ENCODE assay signal across 1 cellular context in the genomic region with DNA sequence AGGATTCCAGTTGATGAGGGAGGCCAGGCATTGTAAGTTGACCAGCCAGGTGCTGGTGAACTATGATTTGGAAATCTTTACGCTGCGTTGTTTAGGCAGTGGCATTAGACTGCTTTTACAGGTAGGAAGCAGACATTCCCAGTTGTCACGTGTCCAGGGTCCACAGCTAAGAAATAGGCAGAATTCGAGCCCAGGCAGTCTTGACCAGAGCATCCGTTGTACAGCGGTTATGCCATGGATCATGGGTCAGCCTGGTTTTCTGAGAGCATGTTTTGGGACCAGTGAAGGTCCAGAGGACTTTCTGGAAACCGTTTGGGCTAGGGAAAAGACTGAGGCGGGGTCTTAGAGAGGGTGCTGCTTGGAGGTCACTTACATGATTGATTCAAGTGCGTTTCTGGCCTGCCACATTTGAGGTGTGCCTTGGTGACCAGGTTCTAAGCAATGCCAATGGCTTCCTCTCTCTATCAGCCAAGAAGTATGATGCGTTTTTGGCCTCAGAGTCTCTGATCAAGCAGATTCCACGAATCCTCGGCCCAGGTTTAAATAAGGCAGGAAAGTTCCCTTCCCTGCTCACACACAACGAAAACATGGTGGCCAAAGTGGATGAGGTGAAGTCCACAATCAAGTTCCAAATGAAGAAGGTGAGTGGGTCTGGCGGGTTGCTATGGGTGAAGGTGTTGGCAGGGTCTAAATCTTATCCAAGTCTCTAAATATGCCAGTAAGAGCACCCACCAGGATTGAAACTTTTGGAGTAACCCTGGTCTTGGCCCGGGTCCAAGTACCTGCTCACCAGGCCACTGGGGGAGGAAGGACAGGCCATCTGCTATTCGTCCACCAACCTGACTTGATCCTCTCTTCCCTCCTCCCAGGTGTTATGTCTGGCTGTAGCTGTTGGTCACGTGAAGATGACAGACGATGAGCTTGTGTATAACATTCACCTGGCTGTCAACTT.
TF ChIP-seq lines count a peak whose summit lies in the region.

No MANE protein-coding gene starts in this region.

TF ChIP-seq in SK-N-SH, 30 proteins besides CTCF, POLR2A, EP300 and RAD21 (continued from another document):
- TF ChIP-seq, protein P1, sequence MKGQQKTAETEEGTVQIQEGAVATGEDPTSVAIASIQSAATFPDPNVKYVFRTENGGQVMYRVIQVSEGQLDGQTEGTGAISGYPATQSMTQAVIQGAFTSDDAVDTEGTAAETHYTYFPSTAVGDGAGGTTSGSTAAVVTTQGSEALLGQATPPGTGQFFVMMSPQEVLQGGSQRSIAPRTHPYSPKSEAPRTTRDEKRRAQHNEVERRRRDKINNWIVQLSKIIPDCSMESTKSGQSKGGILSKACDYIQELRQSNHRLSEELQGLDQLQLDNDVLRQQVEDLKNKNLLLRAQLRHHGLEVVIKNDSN (IDR thresholded peaks at IDR 0.05; ENCODE audit: borderline replicate concordance, low read depth): peak; percentile 60; the same call in 1 of the 2 replicates
- no peak for TF ChIP-seq SMC3 (IDR thresholded peaks at IDR 0.05; ENCODE audit: low read depth, low read length)
- no peak for TF ChIP-seq TAF1 (IDR thresholded peaks at IDR 0.05; ENCODE audit: borderline replicate concordance, low read depth, low read length)
- no peak for TF ChIP-seq MAX (IDR thresholded peaks at IDR 0.05; ENCODE audit: low read depth)
- TF ChIP-seq, protein P2, sequence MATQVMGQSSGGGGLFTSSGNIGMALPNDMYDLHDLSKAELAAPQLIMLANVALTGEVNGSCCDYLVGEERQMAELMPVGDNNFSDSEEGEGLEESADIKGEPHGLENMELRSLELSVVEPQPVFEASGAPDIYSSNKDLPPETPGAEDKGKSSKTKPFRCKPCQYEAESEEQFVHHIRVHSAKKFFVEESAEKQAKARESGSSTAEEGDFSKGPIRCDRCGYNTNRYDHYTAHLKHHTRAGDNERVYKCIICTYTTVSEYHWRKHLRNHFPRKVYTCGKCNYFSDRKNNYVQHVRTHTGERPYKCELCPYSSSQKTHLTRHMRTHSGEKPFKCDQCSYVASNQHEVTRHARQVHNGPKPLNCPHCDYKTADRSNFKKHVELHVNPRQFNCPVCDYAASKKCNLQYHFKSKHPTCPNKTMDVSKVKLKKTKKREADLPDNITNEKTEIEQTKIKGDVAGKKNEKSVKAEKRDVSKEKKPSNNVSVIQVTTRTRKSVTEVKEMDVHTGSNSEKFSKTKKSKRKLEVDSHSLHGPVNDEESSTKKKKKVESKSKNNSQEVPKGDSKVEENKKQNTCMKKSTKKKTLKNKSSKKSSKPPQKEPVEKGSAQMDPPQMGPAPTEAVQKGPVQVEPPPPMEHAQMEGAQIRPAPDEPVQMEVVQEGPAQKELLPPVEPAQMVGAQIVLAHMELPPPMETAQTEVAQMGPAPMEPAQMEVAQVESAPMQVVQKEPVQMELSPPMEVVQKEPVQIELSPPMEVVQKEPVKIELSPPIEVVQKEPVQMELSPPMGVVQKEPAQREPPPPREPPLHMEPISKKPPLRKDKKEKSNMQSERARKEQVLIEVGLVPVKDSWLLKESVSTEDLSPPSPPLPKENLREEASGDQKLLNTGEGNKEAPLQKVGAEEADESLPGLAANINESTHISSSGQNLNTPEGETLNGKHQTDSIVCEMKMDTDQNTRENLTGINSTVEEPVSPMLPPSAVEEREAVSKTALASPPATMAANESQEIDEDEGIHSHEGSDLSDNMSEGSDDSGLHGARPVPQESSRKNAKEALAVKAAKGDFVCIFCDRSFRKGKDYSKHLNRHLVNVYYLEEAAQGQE (IDR thresholded peaks at IDR 0.05; ENCODE audit: low read depth, low read length): no peak
- TF ChIP-seq YY1 (IDR thresholded peaks at IDR 0.05; ENCODE audit: low read depth): no peak
- TF ChIP-seq NFIC (IDR thresholded peaks at IDR 0.05; ENCODE audit: borderline replicate concordance): peak; percentile 72
- peak; percentile 60 for TF ChIP-seq MXI1 (IDR thresholded peaks at IDR 0.05; ENCODE audit: low read depth, low read length)
- no peak for TF ChIP-seq IRF3 (IDR thresholded peaks at IDR 0.05; ENCODE audit: low read depth, low read length)
- TF ChIP-seq TCF12 (IDR thresholded peaks at IDR 0.05): peak; percentile 41; the same call in 1 of the 2 replicates
